In genomic region chr16:73369841-73370240, GRCh38 we compare ENCODE assay signal across 18 cellular contexts.
DNase-seq lines count a peak whose midpoint lies in the region; ATAC-seq and TF ChIP-seq lines count a peak whose summit lies in the region.
"Had no signal": no experiment of that assay in that cellular context is flagged by ENCODE, and none has a peak within 500 bp of the region (broad histone marks: within the 10 kb centered on the region; RNA-seq: fewer than 3 reads in every experiment).

No MANE protein-coding gene starts in this region.

- no peak overlapping the region for H3K14ac ChIP-seq in H9 (ENCODE audit: insufficient read depth, low read length)

- no peaks in the 10 kb centered on the region for H3K79me2 ChIP-seq in H9 (ENCODE audit: insufficient read depth, low read length)

- WGBS in testis, 2 donors = 43 to 44% methylated on average over 3 of the region's 3 CpGs
- WGBS in H9 (ENCODE audit: extremely low coverage, insufficient read length, low lambda C conversion rate) = no CpG with 5 or more reads among the region's 3 CpGs

- H3K27ac Mint-ChIP-seq in H9 = no peak overlapping the region
- H3K27ac Mint-ChIP-seq: CD4-positive, alpha-beta T cell had no signal

- H3K23me2 ChIP-seq in H9 (ENCODE audit: insufficient read length, low read depth, low read length, poor library complexity, severe bottlenecking) = no peaks in the 10 kb centered on the region

- H3K4me1 Mint-ChIP-seq in H9 = peaks cover 0 to 5% of the 10 kb centered on the region in 2 experiments; a peak in 2 of 4 replicates

- H2BK15ac ChIP-seq in H9 (ENCODE audit: low read depth, low read length) = no peak overlapping the region

- no peaks in the 10 kb centered on the region for H3K79me1 ChIP-seq in H9 (ENCODE audit: insufficient read depth, low read depth, low read length, poor library complexity, severe bottlenecking)

- no peak overlapping the region for H3K27ac ChIP-seq in testis
- H3K27ac ChIP-seq in H9 (ENCODE audit: insufficient read length, low read depth, low read length) = no peak overlapping the region
- H3K27ac ChIP-seq: 22Rv1, A549, C4-2B, GM23248 had no signal

- H3K36me3 Mint-ChIP-seq in H9 (ENCODE audit: insufficient read depth in 1 of 3, low read depth in 3 of 3) = no peaks in the 10 kb centered on the region

- H3K27me3 Mint-ChIP-seq in H9 (ENCODE audit: low read depth) = peaks cover 4% of the 10 kb centered on the region
- H3K27me3 Mint-ChIP-seq: CD4-positive, alpha-beta T cell had no signal

- H3K4me1 ChIP-seq in testis = peaks cover 9% of the 10 kb centered on the region
- H3K4me1 ChIP-seq in H9 (ENCODE audit: insufficient read depth, low read length) = no peaks in the 10 kb centered on the region
- H3K4me1 ChIP-seq: A549 had no signal

- H3K9me3 Mint-ChIP-seq in H9 = no peaks in the 10 kb centered on the region

- no peak overlapping the region for H2AFZ ChIP-seq in H9 (ENCODE audit: low read length)
- H2AFZ ChIP-seq: GM23248 had no signal

- DNase-seq in NCI-H2171 treated with DMSO at 0.1 percent for 48 hours (lab: John Stamatoyannopoulos, UW) (peak; percentile 33), NCI-H2171 (lab: John Stamatoyannopoulos, UW) (no peak), NCI-H2107 treated with DMSO at 0.1 percent for 48 hours (lab: John Stamatoyannopoulos, UW; ENCODE audit: unreplicated experiment) (peak; percentile 62), foreskin melanocyte (peak; percentile 30), testis (peak; percentile 86), H9 (no peak), ecto neural progenitor cell (ENCODE audit: low spot score) (no peak), sciatic nerve (ENCODE audit: low spot score) (no peak)
- DNase-seq: AML-193; CD4-positive, alpha-beta T cell; DMS153; DMS79; GDM1; GM23248; HCEC 1CT had no signal

- intact Hi-C loops in testis (cut with DNase I; ENCODE audit: low total_unique reads) (no loop called here), sciatic nerve (cut with DNase I) (no loop called here)

- H4K5ac ChIP-seq in H9 (ENCODE audit: insufficient read length, low read depth, low read length) = no peak overlapping the region

- no peaks in the 10 kb centered on the region for H3K27me3 ChIP-seq in testis
- H3K27me3 ChIP-seq in H9 (ENCODE audit: insufficient read depth, low read length) = no peaks in the 10 kb centered on the region

- H2AK5ac ChIP-seq in H9 (ENCODE audit: insufficient read length, low read length) = no peak overlapping the region

- no peak overlapping the region for H2BK120ac ChIP-seq in H9 (ENCODE audit: low read depth, low read length, poor library complexity, severe bottlenecking)

- no peak overlapping the region for H4K91ac ChIP-seq in H9 (ENCODE audit: insufficient read length, low read depth, low read length)

- H2BK20ac ChIP-seq in H9 (ENCODE audit: low read depth, low read length, poor library complexity, severe bottlenecking) = no peak overlapping the region

- TF ChIP-seq POLR2A in testis (IDR thresholded peaks at IDR 0.05) = no peak

- no peak overlapping the region for H3K4ac ChIP-seq in H9 (ENCODE audit: low read depth, low read length)

- H2BK5ac ChIP-seq in H9 (ENCODE audit: insufficient read length, low read length) = no peak overlapping the region

- H3K56ac ChIP-seq in H9 (ENCODE audit: insufficient read length, low read depth, low read length) = no peak overlapping the region

- H3T11ph ChIP-seq in H9 (ENCODE audit: low read length) = no peak overlapping the region

- no peak overlapping the region for H4K8ac ChIP-seq in H9 (replicated peaks; ENCODE audit: insufficient read length, low read depth, low read length)

- no peak overlapping the region for H3K18ac ChIP-seq in H9 (ENCODE audit: insufficient read length, low read depth, low read length)

- H3K36me3 ChIP-seq in testis (ENCODE audit: low read depth, missing control alignments) = no peaks in the 10 kb centered on the region

- H3K9me3 ChIP-seq in testis (no peaks in the 10 kb centered on the region), H9 (ENCODE audit: control insufficient read depth, low read depth, low read length) (no peaks in the 10 kb centered on the region)
- H3K9me3 ChIP-seq: A549 had no signal

- no peak overlapping the region for H3K23ac ChIP-seq in H9 (ENCODE audit: insufficient read length, low read depth, low read length)

- no peak overlapping the region for H3K4me3 ChIP-seq in testis
- H3K4me3 ChIP-seq: A549, GM23248 had no signal

- no peak overlapping the region for H2BK12ac ChIP-seq in H9 (ENCODE audit: insufficient read length, low read depth, low read length)

- no peak overlapping the region for H3K9ac ChIP-seq in H9 (ENCODE audit: extremely low read depth, insufficient read length, low read length)
- H3K9ac ChIP-seq: GM23248 had no signal

- TF ChIP-seq CTCF in testis (IDR thresholded peaks at IDR 0.05) = no peak
- no peak for TF ChIP-seq CTCF in H9 (conservative IDR thresholded peaks at IDR 0.05)

- no peaks in the 10 kb centered on the region for H4K20me1 ChIP-seq in H9 (ENCODE audit: control insufficient read depth, insufficient read depth, insufficient read length)

- H3K4me2 ChIP-seq in H9 (ENCODE audit: insufficient read depth, insufficient read length, low read length) = no peak overlapping the region
- H3K4me2 ChIP-seq: A549 had no signal

- no peak overlapping the region for H3K4me3 Mint-ChIP-seq in H9
- H3K4me3 Mint-ChIP-seq: CD4-positive, alpha-beta T cell had no signal

- no peak for ATAC-seq in sciatic nerve
- ATAC-seq: A549 had no signal

Comparison
In these comparisons a context has a peak if more than half of its experiments do, and no peak if none do; other contexts are left out.
1. DNase-seq: peak in NCI-H2171 treated with DMSO at 0.1 percent for 48 hours (single experiment), NCI-H2107 treated with DMSO at 0.1 percent for 48 hours (single experiment), foreskin melanocyte (single experiment) and testis (single experiment); none in NCI-H2171 (single experiment), H9 (single experiment), ecto neural progenitor cell (single experiment) and sciatic nerve (single experiment).